In genomic region chr2:96937586-96937985, GRCh38 we compare ENCODE assay signal across 30 cellular contexts. TPM values are rescaled to one million over a fixed set of nuclear protein-coding genes. Genes with fewer than 3 reads are reported as not detected.
"Had no signal": no experiment of that assay in that cellular context is flagged by ENCODE, and none has a peak within 500 bp of the region (broad histone marks: within the 10 kb centered on the region; RNA-seq: fewer than 3 reads in every experiment).

No MANE protein-coding gene starts in this region.

- H3K4me3 Mint-ChIP-seq: natural killer cell treated with Interleukin-12 subunit alpha and Interleukin-12 subunit beta and Interleukin-15 and Interleukin-18, amount 100 ng/mL, for 72 hours; nephron progenitor cell; neural crest cell; stimulated activated effector memory CD8-positive, alpha-beta T cell treated with anti-CD3 and anti-CD28 coated beads, Interleukin-12 subunit alpha, Interleukin-12 subunit beta, amount 100 ng/mL, for 72 hours; stimulated activated naive B cell treated with anti-CD40 and anti-IgM and Interleukin-4, amounts not matched to agents 10 μg/mL and 1 μg/mL and 100 μg/mL, for 72 hours; stimulated activated naive CD8-positive, alpha-beta T cell treated with anti-CD3 and anti-CD28 coated beads, Interleukin-15, Interleukin-2, amounts not matched to agents 100 ng/mL and 50 ng/mL, for 24 hours had no signal

- H3K4me1 Mint-ChIP-seq: neural crest cell had no signal

- DNase-seq: nephron progenitor cell; nucleus accumbens; pancreas; right cardiac atrium; sigmoid colon; small intestine; stimulated activated CD4-positive, alpha-beta T cell treated with anti-CD3 and anti-CD28 coated beads, Interleukin-15, amount 100 ng/mL, for 24 hours; stimulated activated CD4-positive, alpha-beta T cell treated with anti-CD3 and anti-CD28 coated beads, Interleukin-2, amount 100 ng/mL, for 24 hours; stimulated activated CD4-positive, alpha-beta T cell treated with anti-CD3 and anti-CD28 coated beads, Interleukin-2, amount 100 ng/mL, for 48 hours; stimulated activated CD4-positive, alpha-beta T cell treated with anti-CD3 and anti-CD28 coated beads, Interleukin-4, amount 100 ng/mL, for 24 hours; stimulated activated naive B cell treated with anti-CD40 and anti-IgM and Interleukin-4, amounts not matched to agents 10 μg/mL and 1 μg/mL and 100 μg/mL, for 72 hours; stimulated activated naive CD4-positive, alpha-beta T cell treated with Interleukin-2 at 50 U/mL for 16 hours; stomach; thyroid gland; trophoblast cell; upper lobe of left lung had no signal

- H3K27ac ChIP-seq: neutrophil, pancreas, psoas muscle, right lobe of liver, sigmoid colon, stomach, thoracic aorta, thyroid gland, upper lobe of left lung, vagina had no signal

- H3K27me3 ChIP-seq: neutrophil, pancreas, right lobe of liver, sigmoid colon, stomach, thyroid gland, tibial nerve, upper lobe of left lung, vagina had no signal

- H3K9me3 ChIP-seq: neutrophil, pancreas, right lobe of liver, sigmoid colon, thoracic aorta, thyroid gland, vagina had no signal

- H3K27me3 Mint-ChIP-seq: stimulated activated naive B cell treated with anti-CD40 and anti-IgM and Interleukin-4, amounts not matched to agents 10 μg/mL and 1 μg/mL and 100 μg/mL, for 72 hours; stimulated activated naive CD8-positive, alpha-beta T cell treated with anti-CD3 and anti-CD28 coated beads, Interleukin-15, Interleukin-2, amounts not matched to agents 100 ng/mL and 50 ng/mL, for 24 hours had no signal

- H3K36me3 Mint-ChIP-seq: stimulated activated naive B cell treated with anti-CD40 and anti-IgM and Interleukin-4, amounts not matched to agents 10 μg/mL and 1 μg/mL and 100 μg/mL, for 72 hours had no signal

- ATAC-seq: natural killer cell treated with Interleukin-12 subunit alpha and Interleukin-12 subunit beta and Interleukin-15 and Interleukin-18, amount 100 ng/mL, for 72 hours; pancreas; psoas muscle; right lobe of liver; stimulated activated effector memory CD8-positive, alpha-beta T cell treated with anti-CD3 and anti-CD28 coated beads, Interleukin-12 subunit alpha, Interleukin-12 subunit beta, amount 100 ng/mL, for 72 hours; stimulated activated naive B cell treated with anti-CD40 and anti-IgM and Interleukin-4, amounts not matched to agents 10 μg/mL and 1 μg/mL and 100 μg/mL, for 72 hours had no signal

- H3K4me3 ChIP-seq: pancreas, psoas muscle, right lobe of liver, sigmoid colon, stomach, thoracic aorta, thyroid gland, tibial nerve, upper lobe of left lung, vagina had no signal

- H3K36me3 ChIP-seq: neutrophil, pancreas, right lobe of liver, sigmoid colon, stomach, thoracic aorta, thyroid gland, tibial nerve, upper lobe of left lung, vagina had no signal

- H3K4me1 ChIP-seq: pancreas, psoas muscle, right lobe of liver, sigmoid colon, stomach, upper lobe of left lung, vagina had no signal

- H3K27ac Mint-ChIP-seq: natural killer cell treated with Interleukin-12 subunit alpha and Interleukin-12 subunit beta and Interleukin-15 and Interleukin-18, amount 100 ng/mL, for 72 hours; nephron progenitor cell; progenitor cell of endocrine pancreas; stimulated activated effector memory CD8-positive, alpha-beta T cell treated with anti-CD3 and anti-CD28 coated beads, Interleukin-12 subunit alpha, Interleukin-12 subunit beta, amount 100 ng/mL, for 72 hours; stimulated activated naive B cell treated with anti-CD40 and anti-IgM and Interleukin-4, amounts not matched to agents 10 μg/mL and 1 μg/mL and 100 μg/mL, for 72 hours; stimulated activated naive CD8-positive, alpha-beta T cell treated with anti-CD3 and anti-CD28 coated beads, Interleukin-15, Interleukin-2, amounts not matched to agents 100 ng/mL and 50 ng/mL, for 24 hours had no signal

RNA-seq across cellular contexts. Expression of gene FAM178B, which starts 48.8 kb away (rescaled TPM):
- total RNA-seq: natural killer cell treated with Interleukin-12 subunit alpha and Interleukin-12 subunit beta and Interleukin-15 and Interleukin-18, amount 100 ng/mL, for 72 hours; osteocyte; pancreas; progenitor cell of endocrine pancreas; psoas muscle; renal cortical epithelial cell; stomach; temporal lobe; thoracic aorta; thyroid gland; vagina had no signal
- polyA plus RNA-seq: pancreas had no signal
